Comparison of ENCODE assay signal across 8 cellular contexts in genomic region chr3:49170744-49171118, GRCh38. TPM values are rescaled to one million over a fixed set of nuclear protein-coding genes. Genes with fewer than 3 reads are reported as not detected.
DNase-seq lines count a peak whose midpoint lies in the region; ATAC-seq, FAIRE-seq and TF ChIP-seq lines count a peak whose summit lies in the region.

No MANE protein-coding gene starts in this region.

- no peak for TF ChIP-seq CTCF in WI38 (IDR thresholded peaks at IDR 0.05; ENCODE audit: low read depth, low read length)
- no peak for TF ChIP-seq CTCF in fibroblast of villous mesenchyme (IDR thresholded peaks at IDR 0.05; ENCODE audit: insufficient read depth, low read depth, low read length)

- ATAC-seq in GM19463 (IDR thresholded peaks at IDR 0.05; ENCODE audit: unreplicated experiment) (peak; percentile 7), HG03045 (IDR thresholded peaks at IDR 0.05; ENCODE audit: unreplicated experiment) (no peak)

- TF ChIP-seq POLR2A in GM12891 (IDR thresholded peaks at IDR 0.05; ENCODE audit: low read depth, low read length), result no peak

- no peak for FAIRE-seq in GM12891 (lab: Jason Lieb, UNC)

- H3K4me3 ChIP-seq in WI38 (ENCODE audit: low read depth, low read length), result peak overlapping the region; percentile 85
- H3K4me3 ChIP-seq in fibroblast of villous mesenchyme (ENCODE audit: low read depth, low read length), result peak overlapping the region; percentile 81
- H3K4me3 ChIP-seq in skeletal muscle cell (ENCODE audit: low read depth, low read length), result peak overlapping the region; percentile 75

- DNase-seq in fibroblast of villous mesenchyme (ENCODE audit: low read depth), result no peak
- no peak for DNase-seq in skeletal muscle cell (ENCODE audit: low read depth)
- no peak for DNase-seq in NK-92 (lab: John Stamatoyannopoulos, UW; ENCODE audit: unreplicated experiment)
- DNase-seq in CD1c-positive myeloid dendritic cell (ENCODE audit: extremely low spot score), result no peak
- no peak for DNase-seq in GM12891 (ENCODE audit: insufficient read length, low spot score)

TF ChIP-seq in GM12891, 5 proteins besides CTCF, POLR2A, EP300 and RAD21:
- TF ChIP-seq POU2F2 (IDR thresholded peaks at IDR 0.05; ENCODE audit: low read depth, low read length) (no peak), PAX5 (IDR thresholded peaks at IDR 0.05; ENCODE audit: insufficient read depth, low read length, severe bottlenecking) (no peak)

RNA-seq across cellular contexts. Expression of gene KLHDC8B, which starts 0.7 kb away (rescaled TPM):
- total RNA-seq in fibroblast of villous mesenchyme, result 19.4 and 22.9 TPM in 2 replicates
- polyA plus RNA-seq in GM12891 (2012; ENCODE audit: low read depth, missing spikeins), result 3.5 TPM

RNA-seq across cellular contexts. Expression of gene CCDC71, which starts 4.6 kb away (rescaled TPM):
- total RNA-seq in fibroblast of villous mesenchyme, result 22.9 and 24.2 TPM in 2 replicates
- polyA plus RNA-seq in GM12891 (2012; ENCODE audit: low read depth, missing spikeins), result 13.6 TPM

RNA-seq across cellular contexts. Expression of gene LAMB2, which starts 37.9 kb away (rescaled TPM):
- total RNA-seq in fibroblast of villous mesenchyme, result 369 and 378 TPM in 2 replicates
- 1.5 TPM for polyA plus RNA-seq in GM12891 (2012; ENCODE audit: low read depth, missing spikeins)

RNA-seq across cellular contexts. Expression of gene USP19, which starts 50.1 kb away (rescaled TPM):
- total RNA-seq in fibroblast of villous mesenchyme, result 30.3 and 36.3 TPM in 2 replicates
- 26.9 TPM for polyA plus RNA-seq in GM12891 (2012; ENCODE audit: low read depth, missing spikeins)
